Comparison of ENCODE assay signal across 8 cellular contexts in the genomic region with DNA sequence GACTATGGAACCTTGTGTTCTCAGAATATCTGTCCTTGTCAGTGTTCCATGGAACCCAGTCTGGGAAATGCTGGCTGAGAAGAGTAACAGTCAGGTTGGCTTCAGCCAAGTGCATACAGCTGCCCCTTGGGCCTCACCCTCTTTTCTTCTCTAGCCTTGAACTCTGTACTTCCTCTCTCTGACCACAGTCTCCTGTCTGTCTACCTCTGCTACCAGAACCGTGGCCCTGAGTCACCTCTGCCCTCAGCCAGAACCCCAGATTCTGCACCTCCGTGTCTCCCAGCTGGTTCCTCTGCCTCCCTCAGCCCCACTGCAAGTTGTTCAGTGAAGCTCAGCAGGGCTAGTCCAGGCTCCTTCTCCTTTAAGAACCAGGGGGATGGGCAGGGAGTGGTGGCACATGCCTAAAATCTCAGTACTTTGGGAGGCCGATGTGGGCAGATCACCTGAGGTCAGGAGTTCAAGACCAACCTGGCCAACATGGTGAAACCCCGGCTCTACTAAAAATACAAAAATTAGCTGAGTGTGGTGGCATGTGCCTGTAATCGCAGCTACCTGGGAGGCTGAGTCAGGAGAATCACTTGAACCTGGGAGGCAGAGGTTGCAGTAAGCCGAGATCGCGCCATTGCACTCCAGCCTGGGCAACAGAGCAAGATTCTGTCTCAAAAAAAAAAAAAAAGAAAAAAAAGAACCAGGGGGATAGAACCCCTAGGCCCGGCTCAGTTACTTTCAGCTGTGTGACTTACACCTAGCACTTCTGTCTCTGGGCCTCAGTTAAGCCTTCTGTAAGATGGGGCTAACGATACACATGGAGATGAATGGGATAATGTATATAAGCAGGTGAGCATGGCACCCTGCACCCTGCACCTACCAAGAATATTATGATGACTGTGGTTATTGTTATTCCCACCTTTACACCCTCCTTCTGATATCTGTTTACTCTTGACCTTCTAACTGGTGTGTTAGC. TPM values are rescaled to one million over a fixed set of nuclear protein-coding genes. Genes with fewer than 3 reads are reported as not detected.
DNase-seq lines count a peak whose midpoint lies in the region; ATAC-seq and TF ChIP-seq lines count a peak whose summit lies in the region.

No MANE protein-coding gene starts in this region.

- no peak for TF ChIP-seq CTCF in GM10248 (IDR thresholded peaks at IDR 0.05; ENCODE audit: control extremely low read depth, extremely low read depth, low read depth, missing control alignments)

- peak overlapping the region in 1 of 2 donors; percentile 12 for H3K27ac ChIP-seq in aorta (ENCODE audit: low read depth in 1 of 2, low read length in 2 of 2)

- peaks cover 1 to 2% of the 10 kb centered on the region in 2 donors for H3K9me3 Mint-ChIP-seq in activated T-cell treated with anti-CD3 and anti-CD28 coated beads, Interleukin-2, amount 50 U/mL, for 72 hours
- no peaks in the 10 kb centered on the region for H3K9me3 Mint-ChIP-seq in stimulated activated naive CD8-positive, alpha-beta T cell treated with anti-CD3 and anti-CD28 coated beads, Interleukin-15, Interleukin-2, amounts not matched to agents 100 ng/mL and 50 ng/mL, for 24 hours

- DNase-seq in GM10248 (ENCODE audit: extremely low spot score) (peak; percentile 67), LHCN-M2 (ENCODE audit: low read depth) (peak; percentile 65), H7 (no peak), aorta (no peak), occipital lobe (lab: John Stamatoyannopoulos, UW) (no peak)
- peak; percentile 59 to 64 for DNase-seq in activated T-cell treated with anti-CD3 and anti-CD28 coated beads, Interleukin-2, amount 50 U/mL, for 72 hours

- intact Hi-C loops in aorta (cut with DNase I): loop anchor here in 1 of 2 donors (2.0 kb wide), 1 partner anchor 57 kb away; no protein-coding TSS in a partner anchor

- ATAC-seq in GM21528 (IDR thresholded peaks at IDR 0.05; ENCODE audit: low FRiP score, unreplicated experiment) (peak; percentile 57), aorta (ENCODE audit: low FRiP score) (no peak)
- ATAC-seq in activated T-cell treated with anti-CD3 and anti-CD28 coated beads, Interleukin-2, amount 50 U/mL, for 72 hours (replicated peaks in 1 of 2): peak; percentile 63 to 71

- POLR2A ChIA-PET in GM10248 (lab: Yijun Ruan, JAX): interaction anchor here (0.5 to 0.6 kb wide), 2 partner anchors 37 to 46 kb away, joined by 6 to 9 read pairs; no protein-coding TSS in a partner anchor

- H3K36me3 Mint-ChIP-seq in activated T-cell treated with anti-CD3 and anti-CD28 coated beads, Interleukin-2, amount 50 U/mL, for 72 hours (ENCODE audit: insufficient read depth in 2 of 2): peaks cover 6 to 7% of the 10 kb centered on the region in 2 donors
- H3K36me3 Mint-ChIP-seq in stimulated activated naive CD8-positive, alpha-beta T cell treated with anti-CD3 and anti-CD28 coated beads, Interleukin-15, Interleukin-2, amounts not matched to agents 100 ng/mL and 50 ng/mL, for 24 hours (ENCODE audit: low read depth): peaks cover 9% of the 10 kb centered on the region

- no peak overlapping the region for H3K4me3 ChIP-seq in H7 (ENCODE audit: insufficient read depth, low read depth, low read length)
- no peak overlapping the region for H3K4me3 ChIP-seq in aorta (ENCODE audit: low read length in 2 of 2)

- H3K4me1 Mint-ChIP-seq in activated T-cell treated with anti-CD3 and anti-CD28 coated beads, Interleukin-2, amount 50 U/mL, for 72 hours (ENCODE audit: low read depth): peaks cover 75% of the 10 kb centered on the region
- peaks cover 76% of the 10 kb centered on the region for H3K4me1 Mint-ChIP-seq in stimulated activated naive CD8-positive, alpha-beta T cell treated with anti-CD3 and anti-CD28 coated beads, Interleukin-15, Interleukin-2, amounts not matched to agents 100 ng/mL and 50 ng/mL, for 24 hours (ENCODE audit: low read depth)

- peak overlapping the region; percentile 6 for H3K27ac Mint-ChIP-seq in activated T-cell treated with anti-CD3 and anti-CD28 coated beads, Interleukin-2, amount 50 U/mL, for 72 hours
- peak overlapping the region; percentile 50 for H3K27ac Mint-ChIP-seq in stimulated activated naive CD8-positive, alpha-beta T cell treated with anti-CD3 and anti-CD28 coated beads, Interleukin-15, Interleukin-2, amounts not matched to agents 100 ng/mL and 50 ng/mL, for 24 hours

- no peaks in the 10 kb centered on the region for H3K27me3 ChIP-seq in H7 (ENCODE audit: control insufficient read depth, insufficient read depth, low read length)
- H3K27me3 ChIP-seq in aorta (ENCODE audit: control insufficient read depth in 1 of 2, insufficient read depth in 2 of 2, low read length in 1 of 2): no peaks in the 10 kb centered on the region

- no peaks in the 10 kb centered on the region for H3K27me3 Mint-ChIP-seq in activated T-cell treated with anti-CD3 and anti-CD28 coated beads, Interleukin-2, amount 50 U/mL, for 72 hours (ENCODE audit: low read depth)
- no peaks in the 10 kb centered on the region for H3K27me3 Mint-ChIP-seq in stimulated activated naive CD8-positive, alpha-beta T cell treated with anti-CD3 and anti-CD28 coated beads, Interleukin-15, Interleukin-2, amounts not matched to agents 100 ng/mL and 50 ng/mL, for 24 hours

- WGBS in aorta, 2 donors: 87% methylated on average over 10 of the region's 10 CpGs

- no peaks in the 10 kb centered on the region for H3K4me1 ChIP-seq in aorta (ENCODE audit: control insufficient read depth in 1 of 2, insufficient read depth in 2 of 2, low read length in 2 of 2)

- H3K9me3 ChIP-seq in aorta (ENCODE audit: control insufficient read depth, low read length): no peaks in the 10 kb centered on the region

- CTCF ChIA-PET in GM10248 (lab: Yijun Ruan, JAX): interaction anchor here (0.8 to 3.5 kb wide), 11 partner anchors 11 to 292 kb away, joined by 3 to 28 read pairs (median 4); a partner anchor contains a TSS

- H3K36me3 ChIP-seq in H7 (replicated peaks; ENCODE audit: control insufficient read depth, insufficient read depth, low read length) (no peaks in the 10 kb centered on the region), aorta (ENCODE audit: control insufficient read depth in 1 of 2, insufficient read depth in 2 of 2, low read length in 1 of 2) (no peaks in the 10 kb centered on the region)

- H3K4me3 Mint-ChIP-seq in activated T-cell treated with anti-CD3 and anti-CD28 coated beads, Interleukin-2, amount 50 U/mL, for 72 hours: peak overlapping the region; percentile 12 to 29
- H3K4me3 Mint-ChIP-seq in stimulated activated naive CD8-positive, alpha-beta T cell treated with anti-CD3 and anti-CD28 coated beads, Interleukin-15, Interleukin-2, amounts not matched to agents 100 ng/mL and 50 ng/mL, for 24 hours: no peak overlapping the region

RNA-seq across cellular contexts. Expression of a gene that starts 24.3 kb away (rescaled TPM):
- 11.4 and 12.9 TPM in 2 replicates for total RNA-seq in LHCN-M2 (2014; rRNA removed)
- 21.0 TPM for polyA plus RNA-seq in LHCN-M2 (2012)
- total RNA-seq in activated T-cell treated with anti-CD3 and anti-CD28 coated beads, Interleukin-2, amount 50 U/mL, for 72 hours: 10 to 100 TPM; 40.8 to 49.8 TPM
- total RNA-seq in H7 (2014; rRNA removed; shearing (Covaris generic)): 5.3 and 9.8 TPM in 2 replicates
- 10 to 100 TPM; 30.8 to 36.3 TPM for total RNA-seq in aorta
- 10 to 100 TPM; 14.0 to 14.4 TPM for polyA plus RNA-seq in aorta
- total RNA-seq in occipital lobe: 21.1 TPM

RNA-seq across cellular contexts. Expression of a gene that starts 59.2 kb away (rescaled TPM):
- total RNA-seq in LHCN-M2 (2014; rRNA removed) (5.9 and 7.6 TPM in 2 replicates), aorta (1 to 10 TPM; 7.1 to 8.3 TPM), occipital lobe (3.7 TPM)
- polyA plus RNA-seq in LHCN-M2 (2012): 2.0 TPM
- total RNA-seq in activated T-cell treated with anti-CD3 and anti-CD28 coated beads, Interleukin-2, amount 50 U/mL, for 72 hours: 10 to 100 TPM in 1 of 2 donors, 1 to 10 TPM in 1; 9.4 to 11.8 TPM
- 0.83 and 1.9 TPM in 2 replicates for total RNA-seq in H7 (2014; rRNA removed; shearing (Covaris generic))
- polyA plus RNA-seq in aorta: 1 to 10 TPM; 1.7 to 2.5 TPM

Comparison
In these comparisons a context has a peak if more than half of its experiments do, and no peak if none do; other contexts are left out.
1. DNase-seq: peak in GM10248 (single experiment), LHCN-M2 (single experiment) and activated T-cell treated with anti-CD3 and anti-CD28 coated beads, Interleukin-2, amount 50 U/mL, for 72 hours (2 of 2); none in H7 (single experiment), aorta (0 of 2) and occipital lobe (single experiment).